Comparison of ENCODE assay signal across 1 cellular context in the genomic region with DNA sequence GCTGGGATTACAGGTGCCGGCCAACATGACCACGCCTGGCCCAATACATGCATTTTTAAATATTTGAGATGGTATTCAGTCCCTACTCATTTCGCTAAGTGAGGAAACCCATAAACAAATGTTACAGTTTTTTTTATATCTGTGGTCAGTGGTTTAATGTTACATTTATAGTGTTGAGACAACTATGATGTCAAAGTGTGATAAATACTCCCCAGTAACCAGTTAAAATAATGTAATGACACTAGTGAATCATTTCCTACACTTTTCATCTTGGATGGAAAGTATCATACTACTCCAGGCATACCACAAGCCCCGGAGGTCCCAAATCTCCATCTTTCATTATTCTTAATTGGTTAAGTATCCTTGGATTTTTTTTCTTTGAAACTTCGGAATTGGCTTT.
A peak's percentile ranks its signal among the peaks of the same experiment; 100 is the strongest.
TF ChIP-seq lines count a peak whose summit lies in the region.

No MANE protein-coding gene starts in this region.

TF ChIP-seq in HEK293, 187 proteins besides CTCF, POLR2A, EP300 and RAD21 (continued from another document and continues in another):
- TF ChIP-seq HIC1 (tag by site-specific recombination; IDR thresholded peaks at IDR 0.05), result peak; percentile 88
- peak; percentile 55; the same call in 1 of the 2 replicates for TF ChIP-seq ZNF18 (tag by site-specific recombination; IDR thresholded peaks at IDR 0.05)
- TF ChIP-seq OSR2 (tag by site-specific recombination; IDR thresholded peaks at IDR 0.05), result peak; percentile 86
- TF ChIP-seq GFI1B (tag by site-specific recombination; IDR thresholded peaks at IDR 0.05), result no peak
- no peak for TF ChIP-seq PRDM1 (tag by site-specific recombination; IDR thresholded peaks at IDR 0.05)
- TF ChIP-seq ZNF626 (tag by site-specific recombination; IDR thresholded peaks at IDR 0.05), result peak; percentile 60; the same call in 1 of the 2 replicates
- no peak for TF ChIP-seq ZNF830 (tag by site-specific recombination; IDR thresholded peaks at IDR 0.05; ENCODE audit: low read depth)
- TF ChIP-seq ZNF239 (tag by site-specific recombination; IDR thresholded peaks at IDR 0.05), result no peak
- TF ChIP-seq ZNF398 (tag by site-specific recombination; IDR thresholded peaks at IDR 0.05), result no peak
- no peak for TF ChIP-seq ZNF155 (tag by site-specific recombination; IDR thresholded peaks at IDR 0.05)
- no peak for TF ChIP-seq ZNF223 (tag by site-specific recombination; IDR thresholded peaks at IDR 0.05)
- TF ChIP-seq GLIS1 (tag by site-specific recombination; IDR thresholded peaks at IDR 0.05), result 0 out of 2 replicates have a peak, but pooled peaks have one; percentile 26
- peak; percentile 36; the same call in 1 of the 2 replicates for TF ChIP-seq ATF2 (tag by site-specific recombination; IDR thresholded peaks at IDR 0.05; ENCODE audit: low read depth)
- TF ChIP-seq KLF10 (tag by site-specific recombination; IDR thresholded peaks at IDR 0.05), result peak; percentile 67
- peak; percentile 79 for TF ChIP-seq ZNF366 (tag by site-specific recombination; conservative IDR thresholded peaks at IDR 0.05)
- TF ChIP-seq HOXA7 (CRISPR knock-in tag; IDR thresholded peaks at IDR 0.05; ENCODE audit: borderline replicate concordance), result no peak
- TF ChIP-seq ZNF791 (tag by site-specific recombination; IDR thresholded peaks at IDR 0.05), result no peak
- TF ChIP-seq ZNF24 (tag by site-specific recombination; IDR thresholded peaks at IDR 0.05), result no peak
- TF ChIP-seq, protein P1, sequence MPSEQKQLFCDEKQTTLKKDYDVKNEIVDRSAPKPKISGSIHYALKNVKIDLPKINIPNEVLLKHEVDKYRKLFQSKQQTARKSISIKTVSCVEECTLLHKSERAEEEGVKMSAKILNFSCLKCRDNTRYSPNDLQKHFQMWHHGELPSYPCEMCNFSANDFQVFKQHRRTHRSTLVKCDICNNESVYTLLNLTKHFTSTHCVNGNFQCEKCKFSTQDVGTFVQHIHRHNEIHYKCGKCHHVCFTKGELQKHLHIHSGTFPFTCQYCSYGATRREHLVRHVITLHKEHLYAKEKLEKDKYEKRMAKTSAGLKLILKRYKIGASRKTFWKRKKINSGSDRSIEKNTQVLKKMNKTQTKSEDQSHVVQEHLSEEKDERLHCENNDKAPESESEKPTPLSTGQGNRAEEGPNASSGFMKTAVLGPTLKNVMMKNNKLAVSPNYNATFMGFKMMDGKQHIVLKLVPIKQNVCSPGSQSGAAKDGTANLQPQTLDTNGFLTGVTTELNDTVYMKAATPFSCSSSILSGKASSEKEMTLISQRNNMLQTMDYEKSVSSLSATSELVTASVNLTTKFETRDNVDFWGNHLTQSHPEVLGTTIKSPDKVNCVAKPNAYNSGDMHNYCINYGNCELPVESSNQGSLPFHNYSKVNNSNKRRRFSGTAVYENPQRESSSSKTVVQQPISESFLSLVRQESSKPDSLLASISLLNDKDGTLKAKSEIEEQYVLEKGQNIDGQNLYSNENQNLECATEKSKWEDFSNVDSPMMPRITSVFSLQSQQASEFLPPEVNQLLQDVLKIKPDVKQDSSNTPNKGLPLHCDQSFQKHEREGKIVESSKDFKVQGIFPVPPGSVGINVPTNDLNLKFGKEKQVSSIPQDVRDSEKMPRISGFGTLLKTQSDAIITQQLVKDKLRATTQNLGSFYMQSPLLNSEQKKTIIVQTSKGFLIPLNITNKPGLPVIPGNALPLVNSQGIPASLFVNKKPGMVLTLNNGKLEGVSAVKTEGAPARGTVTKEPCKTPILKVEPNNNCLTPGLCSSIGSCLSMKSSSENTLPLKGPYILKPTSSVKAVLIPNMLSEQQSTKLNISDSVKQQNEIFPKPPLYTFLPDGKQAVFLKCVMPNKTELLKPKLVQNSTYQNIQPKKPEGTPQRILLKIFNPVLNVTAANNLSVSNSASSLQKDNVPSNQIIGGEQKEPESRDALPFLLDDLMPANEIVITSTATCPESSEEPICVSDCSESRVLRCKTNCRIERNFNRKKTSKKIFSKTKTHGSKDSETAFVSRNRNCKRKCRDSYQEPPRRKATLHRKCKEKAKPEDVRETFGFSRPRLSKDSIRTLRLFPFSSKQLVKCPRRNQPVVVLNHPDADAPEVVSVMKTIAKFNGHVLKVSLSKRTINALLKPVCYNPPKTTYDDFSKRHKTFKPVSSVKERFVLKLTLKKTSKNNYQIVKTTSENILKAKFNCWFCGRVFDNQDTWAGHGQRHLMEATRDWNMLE (tag by site-specific recombination; conservative IDR thresholded peaks at IDR 0.05; ENCODE audit: low read depth), result 0 out of 2 replicates have a peak, but pooled peaks have one; percentile 20
- no peak for TF ChIP-seq KLF16 (tag by site-specific recombination; IDR thresholded peaks at IDR 0.05)
- TF ChIP-seq, protein P2, sequence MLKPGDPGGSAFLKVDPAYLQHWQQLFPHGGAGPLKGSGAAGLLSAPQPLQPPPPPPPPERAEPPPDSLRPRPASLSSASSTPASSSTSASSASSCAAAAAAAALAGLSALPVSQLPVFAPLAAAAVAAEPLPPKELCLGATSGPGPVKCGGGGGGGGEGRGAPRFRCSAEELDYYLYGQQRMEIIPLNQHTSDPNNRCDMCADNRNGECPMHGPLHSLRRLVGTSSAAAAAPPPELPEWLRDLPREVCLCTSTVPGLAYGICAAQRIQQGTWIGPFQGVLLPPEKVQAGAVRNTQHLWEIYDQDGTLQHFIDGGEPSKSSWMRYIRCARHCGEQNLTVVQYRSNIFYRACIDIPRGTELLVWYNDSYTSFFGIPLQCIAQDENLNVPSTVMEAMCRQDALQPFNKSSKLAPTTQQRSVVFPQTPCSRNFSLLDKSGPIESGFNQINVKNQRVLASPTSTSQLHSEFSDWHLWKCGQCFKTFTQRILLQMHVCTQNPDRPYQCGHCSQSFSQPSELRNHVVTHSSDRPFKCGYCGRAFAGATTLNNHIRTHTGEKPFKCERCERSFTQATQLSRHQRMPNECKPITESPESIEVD (tag by site-specific recombination; IDR thresholded peaks at IDR 0.05), result peak; percentile 87
- TF ChIP-seq OVOL3 (tag by site-specific recombination; IDR thresholded peaks at IDR 0.05), result peak; percentile 95
- TF ChIP-seq ZNF280D (tag by site-specific recombination; IDR thresholded peaks at IDR 0.05), result no peak
- TF ChIP-seq ZFP69B (tag by site-specific recombination; IDR thresholded peaks at IDR 0.05), result 0 out of 2 replicates have a peak, but pooled peaks have one; percentile 26
- TF ChIP-seq ZNF302 (tag by site-specific recombination; IDR thresholded peaks at IDR 0.05; ENCODE audit: low read depth), result no peak
- TF ChIP-seq ZNF214 (tag by site-specific recombination; IDR thresholded peaks at IDR 0.05; ENCODE audit: borderline replicate concordance), result no peak
- TF ChIP-seq ZNF394 (tag by site-specific recombination; IDR thresholded peaks at IDR 0.05; ENCODE audit: borderline replicate concordance), result 0 out of 2 replicates have a peak, but pooled peaks have one; percentile 44
- TF ChIP-seq FEZF1 (tag by site-specific recombination; IDR thresholded peaks at IDR 0.05), result 0 out of 2 replicates have a peak, but pooled peaks have one; percentile 15
- no peak for TF ChIP-seq ZNF211 (tag by site-specific recombination; IDR thresholded peaks at IDR 0.05; ENCODE audit: low read depth)
- no peak for TF ChIP-seq ZNF335 (tag by site-specific recombination; conservative IDR thresholded peaks at IDR 0.05)
- no peak for TF ChIP-seq ZNF280C (tag by site-specific recombination; IDR thresholded peaks at IDR 0.05)
- no peak for TF ChIP-seq YY1 (tag by site-specific recombination; IDR thresholded peaks at IDR 0.05)
- no peak for TF ChIP-seq ZNF140 (tag by site-specific recombination; IDR thresholded peaks at IDR 0.05)
- no peak for TF ChIP-seq REPIN1 (tag by site-specific recombination; IDR thresholded peaks at IDR 0.05; ENCODE audit: low read depth)
- TF ChIP-seq ZNF473 (tag by site-specific recombination; IDR thresholded peaks at IDR 0.05), result no peak
- TF ChIP-seq WT1 (tag by site-specific recombination; IDR thresholded peaks at IDR 0.05), result peak; percentile 94
